8 cellular contexts compared by ENCODE assay signal in genomic region chr19:55648657-55649578, GRCh38. TPM values are rescaled to one million over a fixed set of nuclear protein-coding genes. Genes with fewer than 3 reads are reported as not detected.
A peak's percentile ranks its signal among the peaks of the same experiment; 100 is the strongest.
DNase-seq lines count a peak whose midpoint lies in the region; ATAC-seq and TF ChIP-seq lines count a peak whose summit lies in the region.

No MANE protein-coding gene starts in this region.

- no peaks in the 10 kb centered on the region for H3K27me3 Mint-ChIP-seq in activated T-helper 17 cell treated with anti-CD3 and anti-CD28 coated beads, Interleukin-2, amount 50 U/mL, for 72 hours

- ATAC-seq in activated T-helper 17 cell treated with anti-CD3 and anti-CD28 coated beads, Interleukin-2, amount 50 U/mL, for 72 hours (replicated peaks) = no peak
- no peak for ATAC-seq in stimulated activated effector memory CD8-positive, alpha-beta T cell treated with anti-CD3 and anti-CD28 coated beads, Interleukin-12 subunit alpha, Interleukin-12 subunit beta, amount 100 ng/mL, for 72 hours
- ATAC-seq in HG02588 (IDR thresholded peaks at IDR 0.05; ENCODE audit: unreplicated experiment) = no peak

- H3K27ac Mint-ChIP-seq in activated T-helper 17 cell treated with anti-CD3 and anti-CD28 coated beads, Interleukin-2, amount 50 U/mL, for 72 hours = peak overlapping the region; percentile 46
- H3K27ac Mint-ChIP-seq in stimulated activated effector memory CD8-positive, alpha-beta T cell treated with anti-CD3 and anti-CD28 coated beads, Interleukin-12 subunit alpha, Interleukin-12 subunit beta, amount 100 ng/mL, for 72 hours = peak overlapping the region; percentile 88

- H3K27me3 ChIP-seq in HL-60 (ENCODE audit: insufficient read depth, poor library complexity, severe bottlenecking) (no peaks in the 10 kb centered on the region), iPS-18a (ENCODE audit: control insufficient read depth, insufficient read depth, low read length) (no peaks in the 10 kb centered on the region)

- peak overlapping the region; percentile 55 for H3K9ac ChIP-seq in iPS-18a (ENCODE audit: low read length)

- in situ Hi-C loops in GM13977 (cut with MboI; ENCODE audit: low pct_unique_long_range_greater_than_20kb, low sequenced_read_pairs, unreplicated experiment) = no loop called here

- TF ChIP-seq CTCF in HL-60 (IDR thresholded peaks at IDR 0.05; ENCODE audit: insufficient read depth, low read length) = no peak
- TF ChIP-seq CTCF in GM13977 (IDR thresholded peaks at IDR 0.05; ENCODE audit: extremely low read depth, insufficient read depth, missing control alignments) = no peak

- H3K27ac ChIP-seq in HL-60 (replicated peaks) = peak overlapping the region; percentile 83
- H3K27ac ChIP-seq in iPS-18a (ENCODE audit: low read length) = no peak overlapping the region

- H3K4me3 ChIP-seq in HL-60 (replicated peaks; ENCODE audit: insufficient read depth, low read length) = peak overlapping the region; percentile 77
- H3K4me3 ChIP-seq in iPS-18a (ENCODE audit: low read length) = peak overlapping the region; percentile 66

- no peak for DNase-seq in HL-60 (ENCODE audit: low read depth in 1 of 2, low spot score in 1 of 2)
- DNase-seq in stimulated activated effector memory CD8-positive, alpha-beta T cell treated with anti-CD3 and anti-CD28 coated beads, Interleukin-12 subunit alpha, Interleukin-12 subunit beta, amount 100 ng/mL, for 72 hours (ENCODE audit: low spot score in 2 of 2) = no peak
- DNase-seq in GM13977 (ENCODE audit: low spot score) = no peak
- no peak for DNase-seq in H4 (ENCODE audit: low spot score)
- no peak for DNase-seq in iPS-NIHi11 (ENCODE audit: low spot score)

- H3K9me3 Mint-ChIP-seq in activated T-helper 17 cell treated with anti-CD3 and anti-CD28 coated beads, Interleukin-2, amount 50 U/mL, for 72 hours = no peaks in the 10 kb centered on the region
- no peaks in the 10 kb centered on the region for H3K9me3 Mint-ChIP-seq in stimulated activated effector memory CD8-positive, alpha-beta T cell treated with anti-CD3 and anti-CD28 coated beads, Interleukin-12 subunit alpha, Interleukin-12 subunit beta, amount 100 ng/mL, for 72 hours

- peaks cover 14% of the 10 kb centered on the region for H3K36me3 ChIP-seq in iPS-18a (ENCODE audit: control insufficient read depth, low read depth, low read length)

- H3K4me3 Mint-ChIP-seq in activated T-helper 17 cell treated with anti-CD3 and anti-CD28 coated beads, Interleukin-2, amount 50 U/mL, for 72 hours = peak overlapping the region; percentile 65
- H3K4me3 Mint-ChIP-seq in stimulated activated effector memory CD8-positive, alpha-beta T cell treated with anti-CD3 and anti-CD28 coated beads, Interleukin-12 subunit alpha, Interleukin-12 subunit beta, amount 100 ng/mL, for 72 hours = peak overlapping the region; percentile 75

- peaks cover 6% of the 10 kb centered on the region for H3K4me1 ChIP-seq in iPS-18a (ENCODE audit: control insufficient read depth, low read depth, low read length)

- H3K4me1 Mint-ChIP-seq in activated T-helper 17 cell treated with anti-CD3 and anti-CD28 coated beads, Interleukin-2, amount 50 U/mL, for 72 hours = peaks cover 12% of the 10 kb centered on the region
- peaks cover 41% of the 10 kb centered on the region for H3K4me1 Mint-ChIP-seq in stimulated activated effector memory CD8-positive, alpha-beta T cell treated with anti-CD3 and anti-CD28 coated beads, Interleukin-12 subunit alpha, Interleukin-12 subunit beta, amount 100 ng/mL, for 72 hours

- H3K36me3 Mint-ChIP-seq in activated T-helper 17 cell treated with anti-CD3 and anti-CD28 coated beads, Interleukin-2, amount 50 U/mL, for 72 hours (ENCODE audit: low read depth) = peaks cover 55% of the 10 kb centered on the region
- H3K36me3 Mint-ChIP-seq in stimulated activated effector memory CD8-positive, alpha-beta T cell treated with anti-CD3 and anti-CD28 coated beads, Interleukin-12 subunit alpha, Interleukin-12 subunit beta, amount 100 ng/mL, for 72 hours = peaks cover 57% of the 10 kb centered on the region

- H3K9me3 ChIP-seq in iPS-18a (ENCODE audit: control insufficient read depth, low read depth, low read length) = no peaks in the 10 kb centered on the region

RNA-seq across cellular contexts. Expression of gene CCDC106, which starts 0.9 kb away (rescaled TPM):
- total RNA-seq in activated T-helper 17 cell treated with anti-CD3 and anti-CD28 coated beads, Interleukin-2, amount 50 U/mL, for 72 hours = 1 to 10 TPM; 2.4 to 2.6 TPM
- 0.45 and 2.4 TPM in 2 replicates for total RNA-seq in H4 (2014; rRNA removed; shearing (Covaris generic))

RNA-seq across cellular contexts. Expression of gene ZNF581, which starts 5.5 kb away (rescaled TPM):
- total RNA-seq in activated T-helper 17 cell treated with anti-CD3 and anti-CD28 coated beads, Interleukin-2, amount 50 U/mL, for 72 hours = 10 to 100 TPM; 26.4 to 35.6 TPM
- total RNA-seq in H4 (2014; rRNA removed; shearing (Covaris generic)) = 28.9 and 29.5 TPM in 2 replicates

RNA-seq across cellular contexts. Expression of gene U2AF2, which starts 5.9 kb away (rescaled TPM):
- 100 to 1,000 TPM; 254 to 333 TPM for total RNA-seq in activated T-helper 17 cell treated with anti-CD3 and anti-CD28 coated beads, Interleukin-2, amount 50 U/mL, for 72 hours
- total RNA-seq in H4 (2014; rRNA removed; shearing (Covaris generic)) = 95.5 and 121 TPM in 2 replicates

RNA-seq across cellular contexts. Expression of gene ZNF580, which starts 8.1 kb away (rescaled TPM):
- total RNA-seq in activated T-helper 17 cell treated with anti-CD3 and anti-CD28 coated beads, Interleukin-2, amount 50 U/mL, for 72 hours = 10 to 100 TPM; 21.9 to 22.2 TPM
- total RNA-seq in H4 (2014; rRNA removed; shearing (Covaris generic)) = 9.6 and 19.2 TPM in 2 replicates

RNA-seq across cellular contexts. Expression of gene ZNF784, which starts 24.6 kb away (rescaled TPM):
- 1 to 10 TPM; 4.6 to 5.3 TPM for total RNA-seq in activated T-helper 17 cell treated with anti-CD3 and anti-CD28 coated beads, Interleukin-2, amount 50 U/mL, for 72 hours
- 5.2 and 7.2 TPM in 2 replicates for total RNA-seq in H4 (2014; rRNA removed; shearing (Covaris generic))
